Comparison of ENCODE assay signal across 12 cellular contexts in the genomic region with DNA sequence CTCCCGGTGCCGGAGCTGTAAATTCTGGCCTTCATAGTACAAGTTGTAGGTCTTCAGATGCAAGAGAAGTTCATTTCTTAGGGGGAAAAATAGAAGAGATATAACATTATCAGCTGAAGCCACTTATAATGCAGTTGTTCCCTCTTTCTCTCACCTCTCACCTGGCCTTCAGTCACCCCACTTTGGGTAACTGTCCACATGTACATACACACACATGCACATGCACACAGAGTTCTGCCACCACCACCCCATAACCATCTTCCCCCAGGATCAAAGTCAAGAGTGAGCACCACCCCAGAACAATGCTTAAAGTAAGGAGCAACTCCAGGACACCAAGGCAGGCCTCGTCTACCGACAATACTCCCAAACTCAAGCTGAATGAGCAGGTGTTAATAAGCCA.
"Had no signal": no experiment of that assay in that cellular context is flagged by ENCODE, and none has a peak within 500 bp of the region (broad histone marks: within the 10 kb centered on the region; RNA-seq: fewer than 3 reads in every experiment).

No MANE protein-coding gene starts in this region.

- H3K9me3 ChIP-seq: ovary had no signal

- H3K27ac ChIP-seq: epithelial cell of prostate, ovary, tibial artery, uterus had no signal

- H3K27ac Mint-ChIP-seq: activated CD8-positive, alpha-beta T cell treated with anti-CD3 and anti-CD28 coated beads, Interleukin-2, amount 10 ng/mL, durations not matched to agents 7 days and 5 days had no signal

- DNase-seq: activated CD8-positive, alpha-beta T cell treated with anti-CD3 and anti-CD28 coated beads, Interleukin-2, amount 10 ng/mL, durations not matched to agents 7 days and 5 days; aorta; effector CD8-positive, alpha-beta T cell; foreskin melanocyte; kidney glomerular epithelial cell; left ventricle myocardium superior; ovary; stimulated activated CD4-positive, alpha-beta T cell treated with anti-CD3 and anti-CD28 coated beads, Interleukin-1b, Interleukin-23, amount 100 ng/mL, for 48 hours; T-helper 9 cell; tibial artery; uterus had no signal

- H3K4me1 ChIP-seq: uterus had no signal

- H3K36me3 ChIP-seq: ovary, uterus had no signal

- ATAC-seq: activated CD8-positive, alpha-beta T cell treated with anti-CD3 and anti-CD28 coated beads, Interleukin-2, amount 10 ng/mL, durations not matched to agents 7 days and 5 days; left ventricle myocardium superior had no signal

- H3K27me3 ChIP-seq: ovary, tibial artery, uterus had no signal

- H3K4me3 ChIP-seq: ovary, tibial artery, uterus had no signal

- H3K4me3 Mint-ChIP-seq: activated CD8-positive, alpha-beta T cell treated with anti-CD3 and anti-CD28 coated beads, Interleukin-2, amount 10 ng/mL, durations not matched to agents 7 days and 5 days had no signal
